12 cellular contexts compared by ENCODE assay signal in the genomic region with DNA sequence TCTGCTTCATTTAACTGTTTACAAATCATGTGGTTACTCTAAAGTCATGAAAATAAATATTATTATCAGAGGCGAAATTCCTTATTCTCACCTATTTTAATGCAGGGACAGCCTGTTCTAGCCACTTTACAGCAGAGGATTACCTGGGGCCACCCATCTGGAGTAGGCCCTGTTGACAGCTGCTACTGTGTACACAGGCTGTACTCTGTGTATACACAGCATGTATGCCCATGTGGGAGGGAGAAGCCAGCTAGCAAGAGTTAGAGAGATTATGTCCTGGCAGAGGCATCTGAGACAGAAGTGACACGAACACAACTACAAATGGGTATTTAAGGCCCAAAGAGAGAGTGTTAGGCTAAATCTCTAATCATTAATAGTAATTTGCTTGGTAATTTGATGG.
A peak's percentile ranks its signal among the peaks of the same experiment; 100 is the strongest.
DNase-seq lines count a peak whose midpoint lies in the region; ATAC-seq and TF ChIP-seq lines count a peak whose summit lies in the region.
"Had no signal": no experiment of that assay in that cellular context is flagged by ENCODE, and none has a peak within 500 bp of the region (broad histone marks: within the 10 kb centered on the region; RNA-seq: fewer than 3 reads in every experiment).

No MANE protein-coding gene starts in this region.

- WGBS in body of pancreas, 2 donors: 36 to 39% methylated on average over 2 of the region's 2 CpGs

- H3K9me3 Mint-ChIP-seq in activated T-cell treated with anti-CD3 and anti-CD28 coated beads, Interleukin-2, amount 50 U/mL, for 72 hours: no peaks in the 10 kb centered on the region
- no peaks in the 10 kb centered on the region for H3K9me3 Mint-ChIP-seq in stimulated activated effector memory CD8-positive, alpha-beta T cell treated with anti-CD3 and anti-CD28 coated beads, Interleukin-12 subunit alpha, Interleukin-12 subunit beta, amount 100 ng/mL, for 72 hours
- H3K9me3 Mint-ChIP-seq: memory B cell had no signal

- no peak overlapping the region for H3K4me3 Mint-ChIP-seq in activated T-cell treated with anti-CD3 and anti-CD28 coated beads, Interleukin-2, amount 50 U/mL, for 72 hours
- H3K4me3 Mint-ChIP-seq in stimulated activated effector memory CD8-positive, alpha-beta T cell treated with anti-CD3 and anti-CD28 coated beads, Interleukin-12 subunit alpha, Interleukin-12 subunit beta, amount 100 ng/mL, for 72 hours: no peak overlapping the region
- H3K4me3 Mint-ChIP-seq: memory B cell had no signal

- H3K4me1 Mint-ChIP-seq in activated T-cell treated with anti-CD3 and anti-CD28 coated beads, Interleukin-2, amount 50 U/mL, for 72 hours (ENCODE audit: low read depth): peaks cover 53% of the 10 kb centered on the region
- H3K4me1 Mint-ChIP-seq in stimulated activated effector memory CD8-positive, alpha-beta T cell treated with anti-CD3 and anti-CD28 coated beads, Interleukin-12 subunit alpha, Interleukin-12 subunit beta, amount 100 ng/mL, for 72 hours: peaks cover 52% of the 10 kb centered on the region

- intact Hi-C loops in body of pancreas (cut with DNase I): no loop called here

- no peaks in the 10 kb centered on the region for H3K9me3 ChIP-seq in body of pancreas
- H3K9me3 ChIP-seq: esophagus muscularis mucosa, ovary had no signal

- H3K27me3 Mint-ChIP-seq in activated T-cell treated with anti-CD3 and anti-CD28 coated beads, Interleukin-2, amount 50 U/mL, for 72 hours (ENCODE audit: low read depth): no peaks in the 10 kb centered on the region
- H3K27me3 Mint-ChIP-seq: memory B cell had no signal

- no peak for ATAC-seq in activated T-cell treated with anti-CD3 and anti-CD28 coated beads, Interleukin-2, amount 50 U/mL, for 72 hours (replicated peaks in 1 of 2)
- ATAC-seq in body of pancreas: peak; percentile 65
- ATAC-seq in stimulated activated effector memory CD8-positive, alpha-beta T cell treated with anti-CD3 and anti-CD28 coated beads, Interleukin-12 subunit alpha, Interleukin-12 subunit beta, amount 100 ng/mL, for 72 hours: no peak

- H3K4me3 ChIP-seq in body of pancreas: no peak overlapping the region
- H3K4me3 ChIP-seq: esophagus muscularis mucosa, ovary had no signal

- H3K36me3 ChIP-seq in body of pancreas (replicated peaks in 1 of 2; ENCODE audit: insufficient read depth in 1 of 2, low read depth in 2 of 2): no peaks in the 10 kb centered on the region
- H3K36me3 ChIP-seq: ovary had no signal

- H3K27ac Mint-ChIP-seq in activated T-cell treated with anti-CD3 and anti-CD28 coated beads, Interleukin-2, amount 50 U/mL, for 72 hours: peak overlapping the region; percentile 28
- H3K27ac Mint-ChIP-seq in stimulated activated effector memory CD8-positive, alpha-beta T cell treated with anti-CD3 and anti-CD28 coated beads, Interleukin-12 subunit alpha, Interleukin-12 subunit beta, amount 100 ng/mL, for 72 hours: peak overlapping the region; percentile 50
- H3K27ac Mint-ChIP-seq: memory B cell had no signal

- TF ChIP-seq POLR2A in body of pancreas (IDR thresholded peaks at IDR 0.05): no peak

- no peak for DNase-seq in activated T-cell treated with anti-CD3 and anti-CD28 coated beads, Interleukin-2, amount 50 U/mL, for 72 hours
- no peak for DNase-seq in activated T-cell treated with anti-CD3 and anti-CD28 coated beads, Interleukin-2, amount 50 U/mL, for 1 hour
- DNase-seq in NCI-H2171 (lab: John Stamatoyannopoulos, UW): peak; percentile 57
- peak; percentile 66 to 77 (median 73) for DNase-seq in body of pancreas
- no peak for DNase-seq in stimulated activated effector memory CD8-positive, alpha-beta T cell treated with anti-CD3 and anti-CD28 coated beads, Interleukin-12 subunit alpha, Interleukin-12 subunit beta, amount 100 ng/mL, for 72 hours (ENCODE audit: low spot score in 2 of 2)
- DNase-seq in iPS-NIHi11 (ENCODE audit: low spot score): no peak
- DNase-seq in hypothalamus (lab: John Stamatoyannopoulos, UW): no peak
- no peak for DNase-seq in SKM-1 treated with dmso at 0.1 percent for 144 hours (lab: John Stamatoyannopoulos, UW; ENCODE audit: unreplicated experiment)
- DNase-seq: ovary had no signal

- H3K36me3 Mint-ChIP-seq in activated T-cell treated with anti-CD3 and anti-CD28 coated beads, Interleukin-2, amount 50 U/mL, for 72 hours (ENCODE audit: insufficient read depth in 2 of 2): peaks cover 5 to 15% of the 10 kb centered on the region in 2 donors
- H3K36me3 Mint-ChIP-seq in stimulated activated effector memory CD8-positive, alpha-beta T cell treated with anti-CD3 and anti-CD28 coated beads, Interleukin-12 subunit alpha, Interleukin-12 subunit beta, amount 100 ng/mL, for 72 hours: peaks cover 70% of the 10 kb centered on the region

- H3K27me3 ChIP-seq in body of pancreas: no peaks in the 10 kb centered on the region
- H3K27me3 ChIP-seq: esophagus muscularis mucosa, ovary had no signal

- H3K4me1 ChIP-seq in body of pancreas: peaks cover 64% of the 10 kb centered on the region

- H3K27ac ChIP-seq in body of pancreas: peak overlapping the region; percentile 0 to 67 (median 50)
- H3K27ac ChIP-seq: esophagus muscularis mucosa, ovary, RWPE1 had no signal

- no peak for TF ChIP-seq CTCF in body of pancreas (IDR thresholded peaks at IDR 0.05)

Comparison
In these comparisons a context has a peak if more than half of its experiments do, and no peak if none do; other contexts are left out.
1. DNase-seq: peak in NCI-H2171 (single experiment) and body of pancreas (4 of 4); none in activated T-cell treated with anti-CD3 and anti-CD28 coated beads, Interleukin-2, amount 50 U/mL, for 72 hours (0 of 2), activated T-cell treated with anti-CD3 and anti-CD28 coated beads, Interleukin-2, amount 50 U/mL, for 1 hour (single experiment), stimulated activated effector memory CD8-positive, alpha-beta T cell treated with anti-CD3 and anti-CD28 coated beads, Interleukin-12 subunit alpha, Interleukin-12 subunit beta, amount 100 ng/mL, for 72 hours (0 of 2), iPS-NIHi11 (single experiment), hypothalamus (0 of 51) and SKM-1 treated with dmso at 0.1 percent for 144 hours (single experiment).